ENCODE assay signal across 35 cellular contexts in genomic region chr6:153645326-153645725, GRCh38.
"Had no signal": no experiment of that assay in that cellular context is flagged by ENCODE, and none has a peak within 500 bp of the region (broad histone marks: within the 10 kb centered on the region; RNA-seq: fewer than 3 reads in every experiment).

No MANE protein-coding gene starts in this region.

- H3K36me3 ChIP-seq: MG63 had no signal

- DNase-seq: Karpas-422, Kasumi-1, MG63, MM.1S, MV-4-11, NCI-H1048, NCI-H1092, NCI-H1092 treated with DMSO at 0.1 percent for 48 hours, NCI-H1105, NCI-H1105 treated with DMSO at 0.1 percent for 48 hours, NCI-H1417, NCI-H1417 treated with DMSO at 0.1 percent for 48 hours, NCI-H1436, NCI-H1436 treated with DMSO at 0.1 percent for 48 hours, NCI-H146, NCI-H1694, NCI-H1694 treated with DMSO at 0.1 percent for 48 hours, NCI-H187, NCI-H187 treated with DMSO at 0.1 percent for 48 hours, NCI-H1930, NCI-H2029, NCI-H2029 treated with DMSO at 0.1 percent for 48 hours, NCI-H2081, NCI-H2081 treated with DMSO at 0.1 percent for 48 hours, NCI-H2107, NCI-H2171, NCI-H2171 treated with DMSO at 0.1 percent for 48 hours, NCI-H2227 treated with DMSO at 0.1 percent for 48 hours, NCI-H226, NCI-H345, NCI-H446, NCI-H446 treated with DMSO at 0.1 percent for 48 hours, NCI-H510A, NCI-H510A treated with DMSO at 0.1 percent for 48 hours, NCI-H524 had no signal

- H3K9me3 ChIP-seq: MG63 had no signal

- H3K27me3 ChIP-seq: MG63 had no signal

- H3K4me3 ChIP-seq: MG63 had no signal
